Comparison of ENCODE assay signal across 10 cellular contexts in genomic region chr17:74861554-74862107, GRCh38. TPM values are rescaled to one million over a fixed set of nuclear protein-coding genes. Genes with fewer than 3 reads are reported as not detected.
DNase-seq lines count a peak whose midpoint lies in the region; ATAC-seq and TF ChIP-seq lines count a peak whose summit lies in the region.
"Had no signal": no experiment of that assay in that cellular context is flagged by ENCODE, and none has a peak within 500 bp of the region (broad histone marks: within the 10 kb centered on the region; RNA-seq: fewer than 3 reads in every experiment).

No MANE protein-coding gene starts in this region.

- H3K27ac Mint-ChIP-seq in activated B cell treated with CpG ODN at 0.5 μM for 24 hours, result no peak overlapping the region
- no peak overlapping the region for H3K27ac Mint-ChIP-seq in glutamatergic neuron (ENCODE audit: unreplicated experiment)

- TF ChIP-seq CTCF in activated B cell treated with CpG ODN at 0.5 μM for 24 hours (IDR thresholded peaks at IDR 0.05), result no peak
- TF ChIP-seq CTCF in glutamatergic neuron (IDR thresholded peaks at IDR 0.05; ENCODE audit: partially characterized antibody, unreplicated experiment), result no peak
- no peak for TF ChIP-seq CTCF in smooth muscle cell (IDR thresholded peaks at IDR 0.05; ENCODE audit: borderline replicate concordance, insufficient read depth, poor library complexity, severe bottlenecking)

- H3K27me3 ChIP-seq in smooth muscle cell (ENCODE audit: low read depth), result peaks cover 58% of the 10 kb centered on the region

- intact Hi-C loops in activated B cell treated with CpG ODN at 0.5 μM for 24 hours (cut with micrococcal nuclease), result loop anchor here (1.0 to 5.0 kb wide), 5 partner anchors 21 to 294 kb away; partner anchors contain the start of gene CD300H

- peak overlapping the region; percentile 35 for H3K4me3 Mint-ChIP-seq in activated B cell treated with CpG ODN at 0.5 μM for 24 hours
- H3K4me3 Mint-ChIP-seq in glutamatergic neuron (ENCODE audit: unreplicated experiment), result peak overlapping the region; percentile 38

- POLR2A ChIA-PET in activated B cell treated with CpG ODN at 0.5 μM for 24 hours (lab: Charles Lee), result interaction anchor here (0.6 to 4.7 kb wide), 4 partner anchors 11 to 228 kb away, joined by 3 to 28 read pairs (median 6); partner anchors contain the start of gene FDXR

- WGBS in smooth muscle cell (ENCODE audit: low lambda C conversion rate), result 18% methylated on average over 15 of the region's 57 CpGs

- H3K9me3 Mint-ChIP-seq in activated B cell treated with CpG ODN at 0.5 μM for 24 hours (no peaks in the 10 kb centered on the region), glutamatergic neuron (ENCODE audit: unreplicated experiment) (peaks cover 5% of the 10 kb centered on the region)

- no peaks in the 10 kb centered on the region for H3K9me3 ChIP-seq in smooth muscle cell (replicated peaks; ENCODE audit: low read depth)
- H3K9me3 ChIP-seq: SJCRH30 had no signal

- H3K79me2 ChIP-seq in smooth muscle cell (ENCODE audit: low read depth), result no peaks in the 10 kb centered on the region

- H3F3A ChIP-seq in smooth muscle cell (ENCODE audit: low read depth), result no peaks in the 10 kb centered on the region

- peaks cover 6% of the 10 kb centered on the region for H3K4me1 ChIP-seq in smooth muscle cell (ENCODE audit: low read depth)

- no peak overlapping the region for H3K9ac ChIP-seq in smooth muscle cell (ENCODE audit: low read depth)

- H3K27ac ChIP-seq in smooth muscle cell (ENCODE audit: low read depth), result no peak overlapping the region
- H3K27ac ChIP-seq: SJCRH30 had no signal

- H2AFZ ChIP-seq in smooth muscle cell (ENCODE audit: low read depth), result no peak overlapping the region

- H3K27me3 Mint-ChIP-seq in activated B cell treated with CpG ODN at 0.5 μM for 24 hours, result peaks cover 32% of the 10 kb centered on the region
- peaks cover 22% of the 10 kb centered on the region for H3K27me3 Mint-ChIP-seq in glutamatergic neuron (ENCODE audit: unreplicated experiment)

- DNase-seq in DMS53 (lab: John Stamatoyannopoulos, UW) (peak; percentile 46), DMS53 treated with DMSO at 0.1 percent for 48 hours (lab: John Stamatoyannopoulos, UW; ENCODE audit: unreplicated experiment) (no peak), activated B cell treated with CpG ODN at 0.5 μM for 24 hours (no peak), glutamatergic neuron (no peak), smooth muscle cell (lab: John Stamatoyannopoulos, UW; ENCODE audit: unreplicated experiment) (no peak), SW480 (ENCODE audit: low spot score) (no peak), MV-4-11 (lab: John Stamatoyannopoulos, UW) (no peak)

- CTCF ChIA-PET in activated B cell treated with CpG ODN at 0.5 μM for 24 hours (lab: Charles Lee), result interaction anchor here (0.8 to 8.1 kb wide), 11 partner anchors 11 to 482 kb away, joined by 3 to 95 read pairs (median 4); partner anchors contain the start of genes FDXR and NAT9

- H3K36me3 ChIP-seq in smooth muscle cell (ENCODE audit: low read depth), result no peaks in the 10 kb centered on the region
- H3K36me3 ChIP-seq: SJCRH30 had no signal

- no peak for ATAC-seq in activated B cell treated with CpG ODN at 0.5 μM for 24 hours (ENCODE audit: low read depth)
- no peak for ATAC-seq in HG03432 (IDR thresholded peaks at IDR 0.05; ENCODE audit: unreplicated experiment)

- no peak overlapping the region for H3K4me3 ChIP-seq in smooth muscle cell
- H3K4me3 ChIP-seq: SJCRH30 had no signal

- peaks cover 3% of the 10 kb centered on the region for H4K20me1 ChIP-seq in smooth muscle cell (ENCODE audit: low read depth)

- peak overlapping the region; percentile 39 for H3K4me2 ChIP-seq in smooth muscle cell

- H3K4me1 Mint-ChIP-seq in activated B cell treated with CpG ODN at 0.5 μM for 24 hours (peaks cover 32% of the 10 kb centered on the region), glutamatergic neuron (ENCODE audit: low read depth, unreplicated experiment) (no peaks in the 10 kb centered on the region)

- no peaks in the 10 kb centered on the region for H3K36me3 Mint-ChIP-seq in activated B cell treated with CpG ODN at 0.5 μM for 24 hours (ENCODE audit: low read depth)
- no peaks in the 10 kb centered on the region for H3K36me3 Mint-ChIP-seq in glutamatergic neuron (ENCODE audit: unreplicated experiment)

RNA-seq across cellular contexts. Expression of gene GRIN2C, which starts 1.9 kb away (rescaled TPM):
- total RNA-seq in activated B cell treated with CpG ODN at 0.5 μM for 24 hours, result not detected in 2 replicates
- total RNA-seq in glutamatergic neuron (ENCODE audit: unreplicated experiment), result 0.12 TPM
- total RNA-seq in smooth muscle cell, result 0.13 TPM in 2 replicates
- polyA plus RNA-seq in smooth muscle cell, result 0.30 and 0.32 TPM in 2 replicates
- total RNA-seq: SJCRH30 had no signal

RNA-seq across cellular contexts. Expression of gene FDXR, which starts 11.2 kb away (rescaled TPM):
- total RNA-seq in activated B cell treated with CpG ODN at 0.5 μM for 24 hours (4.6 and 5.5 TPM in 2 replicates), glutamatergic neuron (ENCODE audit: unreplicated experiment) (12.1 TPM), smooth muscle cell (5.6 and 10.4 TPM in 2 replicates)
- 18.7 and 22.1 TPM in 2 replicates for polyA plus RNA-seq in smooth muscle cell

RNA-seq across cellular contexts. Expression of gene FADS6, which starts 31.8 kb away (rescaled TPM):
- not detected in 2 replicates for total RNA-seq in activated B cell treated with CpG ODN at 0.5 μM for 24 hours
- total RNA-seq in glutamatergic neuron (ENCODE audit: unreplicated experiment), result not detected
- total RNA-seq in smooth muscle cell, result 0.22 TPM in 1 of 2 replicates, not detected in the other
- not detected in 2 replicates for polyA plus RNA-seq in smooth muscle cell
- total RNA-seq: mesenteric fat pad, SJCRH30 had no signal
